8 cellular contexts compared by ENCODE assay signal in genomic region chr3:101779047-101779807, GRCh38. TPM values are rescaled to one million over a fixed set of nuclear protein-coding genes. Genes with fewer than 3 reads are reported as not detected.
DNase-seq lines count a peak whose midpoint lies in the region; ATAC-seq and TF ChIP-seq lines count a peak whose summit lies in the region.

TSS of gene NXPE3 (plus strand) at chr3:101779211. CDS start at chr3:101785597, 6,386 bp downstream.

- H3K4me1 ChIP-seq in transverse colon: peaks cover 0 to 28% (median 8%) of the 10 kb centered on the region in 4 donors

- intact Hi-C loops in cardiac septum (cut with DNase I) (loop anchor here (2.0 to 5.0 kb wide), 2 partner anchors 54 to 92 kb away; partner anchors contain the start of genes CEP97 and RPL24), transverse colon (cut with DNase I; ENCODE audit: low total_unique reads) (no loop called here)

- ATAC-seq in HG02678 (IDR thresholded peaks at IDR 0.05; ENCODE audit: unreplicated experiment): peak; percentile 95

- in situ Hi-C loops in transverse colon (cut with MboI; ENCODE audit: low pct_ligation_motif_present in 1 of 4, low pct_unique_long_range_greater_than_20kb in 1 of 4, low sequenced_read_pairs in 3 of 4): no loop called here

- 0% methylated on average over 71 of the region's 78 CpGs; no CpG with 5 or more reads in 1 of the 2 donors for WGBS in transverse colon (ENCODE audit: low coverage in 1 of 2), 2 donors

- TF ChIP-seq POLR2A in transverse colon (IDR thresholded peaks at IDR 0.05): no peak

- H3K4me3 ChIP-seq in GM12865 (ENCODE audit: low read depth, low read length) (peak within 1 kb of the TSS; percentile 81), transverse colon (peak within 1 kb of the TSS; percentile 51 to 83 (median 78))

- H3K9me3 ChIP-seq in transverse colon: no peaks in the 10 kb centered on the region

- DNase-seq in GM12865 (ENCODE audit: low read depth) (peak; percentile 92), NCI-H1105 treated with DMSO at 0.1 percent for 48 hours (lab: John Stamatoyannopoulos, UW) (peak; percentile 84), SW 1271 (lab: John Stamatoyannopoulos, UW) (peak; percentile 77 to 86), cardiac septum (ENCODE audit: low spot score) (peak; percentile 98), pons (ENCODE audit: low spot score) (peak; percentile 90), transverse colon (peak; percentile 93)
- peak; percentile 91 for DNase-seq in activated naive CD8-positive, alpha-beta T cell treated with anti-CD3 and anti-CD28 coated beads, Interleukin-2, amount 50 U/mL, for 16 hours (ENCODE audit: low read depth, low spot score)

- peak within 1 kb of the TSS; percentile 86 to 93 (median 88) for H3K27ac ChIP-seq in transverse colon

- TF ChIP-seq CTCF in GM12865 (IDR thresholded peaks at IDR 0.05; ENCODE audit: insufficient read depth, low read depth, low read length, missing control alignments) (no peak), transverse colon (IDR thresholded peaks at IDR 0.05) (no peak)

- H3K27me3 ChIP-seq in transverse colon: no peaks in the 10 kb centered on the region

- no peak for TF ChIP-seq EP300 in transverse colon (IDR thresholded peaks at IDR 0.05; ENCODE audit: low read depth)

- no peaks in the 10 kb centered on the region for H3K36me3 ChIP-seq in transverse colon

RNA-seq across cellular contexts. Expression of gene NXPE3, which starts in this region (rescaled TPM):
- total RNA-seq in cardiac septum (26.9 TPM), transverse colon (1 to 10 TPM; 2.2 to 8.1 (median 2.9) TPM)

Comparison
In these comparisons a context has a peak if more than half of its experiments do, and no peak if none do; other contexts are left out.
1. Peak in every context shown above with its lines: DNase-seq, ATAC-seq, H3K4me3 ChIP-seq and H3K27ac ChIP-seq.